ENCODE assay signal across 8 cellular contexts in the genomic region with DNA sequence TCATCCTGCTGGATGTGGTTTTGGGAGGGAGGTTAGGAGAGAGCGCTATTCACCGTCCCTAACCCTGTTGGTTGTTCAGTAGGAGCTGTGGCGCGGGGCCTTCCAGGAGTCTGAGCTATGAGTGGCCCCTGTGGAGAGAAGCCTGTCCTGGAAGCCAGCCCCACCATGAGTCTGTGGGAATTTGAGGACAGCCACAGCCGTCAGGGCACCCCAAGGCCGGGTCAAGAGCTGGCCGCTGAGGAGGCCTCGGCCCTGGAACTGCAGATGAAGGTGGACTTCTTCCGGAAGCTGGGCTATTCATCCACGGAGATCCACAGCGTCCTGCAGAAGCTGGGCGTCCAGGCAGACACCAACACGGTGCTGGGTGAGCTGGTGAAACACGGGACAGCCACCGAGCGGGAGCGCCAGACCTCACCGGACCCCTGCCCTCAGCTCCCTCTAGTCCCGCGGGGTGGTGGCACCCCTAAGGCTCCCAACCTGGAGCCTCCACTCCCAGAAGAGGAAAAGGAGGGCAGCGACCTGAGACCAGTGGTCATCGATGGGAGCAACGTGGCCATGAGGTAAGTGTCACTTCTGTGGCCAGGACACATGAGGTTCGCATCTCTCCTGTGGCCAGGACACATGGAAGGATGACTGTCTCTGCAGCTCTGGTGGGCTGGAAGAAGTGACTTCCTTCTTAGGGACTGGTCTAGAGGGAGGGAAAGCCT. TPM values are rescaled to one million over a fixed set of nuclear protein-coding genes. Genes with fewer than 3 reads are reported as not detected.
A peak's percentile ranks its signal among the peaks of the same experiment; 100 is the strongest.
DNase-seq lines count a peak whose midpoint lies in the region; ATAC-seq and TF ChIP-seq lines count a peak whose summit lies in the region.

No MANE protein-coding gene starts in this region.

- H3K4me1 Mint-ChIP-seq in GM23338: peaks cover 61% of the 10 kb centered on the region

- H3K4me2 ChIP-seq in GM23338: peak overlapping the region; percentile 94

- H3K27me3 Mint-ChIP-seq in GM23338 (ENCODE audit: insufficient read depth, low read depth, poor library complexity): peaks cover 25% of the 10 kb centered on the region

- intact Hi-C loops in gastrocnemius medialis (cut with DNase I; ENCODE audit: low total_unique reads): loop anchor here (5.0 to 10.0 kb wide), 2 partner anchors 382 to 529 kb away; a partner anchor contains a TSS

- H3K9me3 Mint-ChIP-seq in GM23338: no peaks in the 10 kb centered on the region

- H2AFZ ChIP-seq in GM23338: no peak overlapping the region

- H3K4me3 ChIP-seq in GM23338: peak overlapping the region; percentile 77
- peak overlapping the region; percentile 86 for H3K4me3 ChIP-seq in fibroblast of the aortic adventitia (ENCODE audit: low read depth, low read length)
- peak overlapping the region; percentile 64 to 94 (median 93) for H3K4me3 ChIP-seq in gastrocnemius medialis

- no peak overlapping the region for H3K27ac ChIP-seq in GM23338 (ENCODE audit: low read depth)
- peak overlapping the region; percentile 99 for H3K27ac ChIP-seq in VCaP
- H3K27ac ChIP-seq in gastrocnemius medialis: peak overlapping the region; percentile 89 to 98 (median 97)

- peak overlapping the region; percentile 79 for H3K4me3 Mint-ChIP-seq in GM23338

- TF ChIP-seq CTCF in GM23338 (conservative IDR thresholded peaks at IDR 0.05; ENCODE audit: low read depth in 2 of 2) (no peak), VCaP (conservative IDR thresholded peaks at IDR 0.05) (no peak), fibroblast of the aortic adventitia (IDR thresholded peaks at IDR 0.05; ENCODE audit: insufficient read depth, low read length) (no peak), gastrocnemius medialis (IDR thresholded peaks at IDR 0.05 in 4 of 5, conservative IDR thresholded peaks at IDR 0.05 in 1 of 5) (no peak)

- ATAC-seq in GM23338 (no peak), gastrocnemius medialis (no peak), HG02588 (IDR thresholded peaks at IDR 0.05; ENCODE audit: unreplicated experiment) (no peak)

- H3K9me3 ChIP-seq in gastrocnemius medialis: no peaks in the 10 kb centered on the region

- peaks cover 29% of the 10 kb centered on the region for H3K79me2 ChIP-seq in GM23338 (replicated peaks; ENCODE audit: insufficient read depth)

- H3K36me3 ChIP-seq in GM23338 (ENCODE audit: insufficient read depth) (no peaks in the 10 kb centered on the region), gastrocnemius medialis (peaks cover under 1 to 15% of the 10 kb centered on the region in 2 donors)

- peaks cover 25% of the 10 kb centered on the region for H3K36me3 Mint-ChIP-seq in GM23338 (ENCODE audit: low read depth)

- DNase-seq in GM23338 (ENCODE audit: low spot score): no peak
- DNase-seq in fibroblast of the aortic adventitia (ENCODE audit: low read depth): no peak
- peak in 1 of 2 donors; percentile 46 for DNase-seq in gastrocnemius medialis
- DNase-seq in NCI-H2081 (lab: John Stamatoyannopoulos, UW): no peak
- no peak for DNase-seq in superior temporal gyrus (ENCODE audit: extremely low spot score)
- no peak for DNase-seq in stimulated activated CD4-positive, alpha-beta T cell treated with anti-CD3 and anti-CD28 coated beads, Interleukin-4, amount 100 ng/mL, for 1 hour

- in situ Hi-C loops in gastrocnemius medialis (cut with MboI; ENCODE audit: low sequenced_read_pairs in 4 of 4): loop anchor here in 1 of 4 donors (10.0 kb wide), 1 partner anchor 119 kb away; a partner anchor contains a TSS

- H3F3A ChIP-seq in GM23338 (replicated peaks; ENCODE audit: low read depth): no peaks in the 10 kb centered on the region

- H3K27me3 ChIP-seq in GM23338 (ENCODE audit: insufficient read depth) (peaks cover 15% of the 10 kb centered on the region), gastrocnemius medialis (no peaks in the 10 kb centered on the region)

- H3K4me1 ChIP-seq in GM23338 (ENCODE audit: insufficient read depth): peaks cover 52% of the 10 kb centered on the region
- peaks cover 76 to 83% of the 10 kb centered on the region in 2 donors for H3K4me1 ChIP-seq in gastrocnemius medialis

- H4K20me1 ChIP-seq in GM23338 (replicated peaks; ENCODE audit: insufficient read depth): no peaks in the 10 kb centered on the region

- H3K27ac Mint-ChIP-seq in GM23338: 0 out of 2 replicates have a peak overlapping the region, but pooled peaks have one; percentile 78

- H3K9me2 ChIP-seq in GM23338 (ENCODE audit: insufficient read depth): no peaks in the 10 kb centered on the region

- no peak for TF ChIP-seq POLR2A in gastrocnemius medialis (IDR thresholded peaks at IDR 0.05)

TF ChIP-seq in GM23338, 12 proteins besides CTCF, POLR2A, EP300 and RAD21:
- no peak for TF ChIP-seq CREB1 (CRISPR knock-in tag; IDR thresholded peaks at IDR 0.05; ENCODE audit: low read depth)
- TF ChIP-seq JUNB (IDR thresholded peaks at IDR 0.05; ENCODE audit: unreplicated experiment): no peak
- TF ChIP-seq, protein P1, sequence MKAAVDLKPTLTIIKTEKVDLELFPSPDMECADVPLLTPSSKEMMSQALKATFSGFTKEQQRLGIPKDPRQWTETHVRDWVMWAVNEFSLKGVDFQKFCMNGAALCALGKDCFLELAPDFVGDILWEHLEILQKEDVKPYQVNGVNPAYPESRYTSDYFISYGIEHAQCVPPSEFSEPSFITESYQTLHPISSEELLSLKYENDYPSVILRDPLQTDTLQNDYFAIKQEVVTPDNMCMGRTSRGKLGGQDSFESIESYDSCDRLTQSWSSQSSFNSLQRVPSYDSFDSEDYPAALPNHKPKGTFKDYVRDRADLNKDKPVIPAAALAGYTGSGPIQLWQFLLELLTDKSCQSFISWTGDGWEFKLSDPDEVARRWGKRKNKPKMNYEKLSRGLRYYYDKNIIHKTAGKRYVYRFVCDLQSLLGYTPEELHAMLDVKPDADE (IDR thresholded peaks at IDR 0.05): no peak
- no peak for TF ChIP-seq EZH2phosphoT487 (IDR thresholded peaks at IDR 0.05; ENCODE audit: unreplicated experiment)
- TF ChIP-seq, protein P2, sequence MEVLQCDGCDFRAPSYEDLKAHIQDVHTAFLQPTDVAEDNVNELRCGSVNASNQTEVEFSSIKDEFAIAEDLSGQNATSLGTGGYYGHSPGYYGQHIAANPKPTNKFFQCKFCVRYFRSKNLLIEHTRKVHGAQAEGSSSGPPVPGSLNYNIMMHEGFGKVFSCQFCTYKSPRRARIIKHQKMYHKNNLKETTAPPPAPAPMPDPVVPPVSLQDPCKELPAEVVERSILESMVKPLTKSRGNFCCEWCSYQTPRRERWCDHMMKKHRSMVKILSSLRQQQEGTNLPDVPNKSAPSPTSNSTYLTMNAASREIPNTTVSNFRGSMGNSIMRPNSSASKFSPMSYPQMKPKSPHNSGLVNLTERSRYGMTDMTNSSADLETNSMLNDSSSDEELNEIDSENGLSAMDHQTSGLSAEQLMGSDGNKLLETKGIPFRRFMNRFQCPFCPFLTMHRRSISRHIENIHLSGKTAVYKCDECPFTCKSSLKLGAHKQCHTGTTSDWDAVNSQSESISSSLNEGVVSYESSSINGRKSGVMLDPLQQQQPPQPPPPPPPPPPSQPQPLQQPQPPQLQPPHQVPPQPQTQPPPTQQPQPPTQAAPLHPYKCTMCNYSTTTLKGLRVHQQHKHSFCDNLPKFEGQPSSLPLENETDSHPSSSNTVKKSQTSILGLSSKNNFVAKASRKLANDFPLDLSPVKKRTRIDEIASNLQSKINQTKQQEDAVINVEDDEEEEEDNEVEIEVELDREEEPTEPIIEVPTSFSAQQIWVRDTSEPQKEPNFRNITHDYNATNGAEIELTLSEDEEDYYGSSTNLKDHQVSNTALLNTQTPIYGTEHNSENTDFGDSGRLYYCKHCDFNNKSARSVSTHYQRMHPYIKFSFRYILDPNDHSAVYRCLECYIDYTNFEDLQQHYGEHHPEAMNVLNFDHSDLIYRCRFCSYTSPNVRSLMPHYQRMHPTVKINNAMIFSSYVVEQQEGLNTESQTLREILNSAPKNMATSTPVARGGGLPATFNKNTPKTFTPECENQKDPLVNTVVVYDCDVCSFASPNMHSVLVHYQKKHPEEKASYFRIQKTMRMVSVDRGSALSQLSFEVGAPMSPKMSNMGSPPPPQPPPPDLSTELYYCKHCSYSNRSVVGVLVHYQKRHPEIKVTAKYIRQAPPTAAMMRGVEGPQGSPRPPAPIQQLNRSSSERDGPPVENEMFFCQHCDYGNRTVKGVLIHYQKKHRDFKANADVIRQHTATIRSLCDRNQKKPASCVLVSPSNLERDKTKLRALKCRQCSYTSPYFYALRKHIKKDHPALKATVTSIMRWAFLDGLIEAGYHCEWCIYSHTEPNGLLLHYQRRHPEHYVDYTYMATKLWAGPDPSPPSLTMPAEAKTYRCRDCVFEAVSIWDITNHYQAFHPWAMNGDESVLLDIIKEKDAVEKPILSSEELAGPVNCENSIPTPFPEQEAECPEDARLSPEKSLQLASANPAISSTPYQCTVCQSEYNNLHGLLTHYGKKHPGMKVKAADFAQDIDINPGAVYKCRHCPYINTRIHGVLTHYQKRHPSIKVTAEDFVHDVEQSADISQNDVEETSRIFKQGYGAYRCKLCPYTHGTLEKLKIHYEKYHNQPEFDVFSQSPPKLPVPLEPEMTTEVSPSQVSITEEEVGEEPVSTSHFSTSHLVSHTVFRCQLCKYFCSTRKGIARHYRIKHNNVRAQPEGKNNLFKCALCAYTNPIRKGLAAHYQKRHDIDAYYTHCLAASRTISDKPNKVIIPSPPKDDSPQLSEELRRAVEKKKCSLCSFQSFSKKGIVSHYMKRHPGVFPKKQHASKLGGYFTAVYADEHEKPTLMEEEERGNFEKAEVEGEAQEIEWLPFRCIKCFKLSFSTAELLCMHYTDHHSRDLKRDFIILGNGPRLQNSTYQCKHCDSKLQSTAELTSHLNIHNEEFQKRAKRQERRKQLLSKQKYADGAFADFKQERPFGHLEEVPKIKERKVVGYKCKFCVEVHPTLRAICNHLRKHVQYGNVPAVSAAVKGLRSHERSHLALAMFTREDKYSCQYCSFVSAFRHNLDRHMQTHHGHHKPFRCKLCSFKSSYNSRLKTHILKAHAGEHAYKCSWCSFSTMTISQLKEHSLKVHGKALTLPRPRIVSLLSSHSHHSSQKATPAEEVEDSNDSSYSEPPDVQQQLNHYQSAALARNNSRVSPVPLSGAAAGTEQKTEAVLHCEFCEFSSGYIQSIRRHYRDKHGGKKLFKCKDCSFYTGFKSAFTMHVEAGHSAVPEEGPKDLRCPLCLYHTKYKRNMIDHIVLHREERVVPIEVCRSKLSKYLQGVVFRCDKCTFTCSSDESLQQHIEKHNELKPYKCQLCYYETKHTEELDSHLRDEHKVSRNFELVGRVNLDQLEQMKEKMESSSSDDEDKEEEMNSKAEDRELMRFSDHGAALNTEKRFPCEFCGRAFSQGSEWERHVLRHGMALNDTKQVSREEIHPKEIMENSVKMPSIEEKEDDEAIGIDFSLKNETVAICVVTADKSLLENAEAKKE (CRISPR knock-in tag; IDR thresholded peaks at IDR 0.05): no peak

RNA-seq across cellular contexts. Expression of a gene that starts 1.2 kb away (rescaled TPM):
- total RNA-seq in GM23338 (2014; rRNA removed; shearing (Covaris generic)): 7.0 and 9.3 TPM in 2 replicates
- polyA plus RNA-seq in GM23338 (2016; fragmentation: Nextera tagmentation; extraction: Ambion mirVana): 7.3 and 9.0 TPM in 2 replicates
- total RNA-seq in fibroblast of the aortic adventitia (ENCODE audit: low replicate concordance) (5.3 and 8.2 TPM in 2 replicates), gastrocnemius medialis (10 to 100 TPM in 1 of 4 donors, 1 to 10 TPM in 3; 5.3 to 27.1 (median 8.6) TPM)

RNA-seq across cellular contexts. Expression of a gene that starts 39.0 kb away (rescaled TPM):
- 58.9 and 64.5 TPM in 2 replicates for total RNA-seq in GM23338 (2014; rRNA removed; shearing (Covaris generic))
- polyA plus RNA-seq in GM23338 (2016; fragmentation: Nextera tagmentation; extraction: Ambion mirVana): 53.5 and 60.1 TPM in 2 replicates
- total RNA-seq in fibroblast of the aortic adventitia (ENCODE audit: low replicate concordance): 17.6 and 84.5 TPM in 2 replicates
- total RNA-seq in gastrocnemius medialis: 10 to 100 TPM; 72.1 to 81.0 (median 74.5) TPM
